In genomic region chr19:48660854-48661731, GRCh38 we compare ENCODE assay signal across 1 cellular context.
TF ChIP-seq lines count a peak whose summit lies in the region.

No MANE protein-coding gene starts in this region.

TF ChIP-seq in WTC11, 78 proteins besides CTCF, POLR2A, EP300 and RAD21 (continued from another document):
- TF ChIP-seq, protein P1, sequence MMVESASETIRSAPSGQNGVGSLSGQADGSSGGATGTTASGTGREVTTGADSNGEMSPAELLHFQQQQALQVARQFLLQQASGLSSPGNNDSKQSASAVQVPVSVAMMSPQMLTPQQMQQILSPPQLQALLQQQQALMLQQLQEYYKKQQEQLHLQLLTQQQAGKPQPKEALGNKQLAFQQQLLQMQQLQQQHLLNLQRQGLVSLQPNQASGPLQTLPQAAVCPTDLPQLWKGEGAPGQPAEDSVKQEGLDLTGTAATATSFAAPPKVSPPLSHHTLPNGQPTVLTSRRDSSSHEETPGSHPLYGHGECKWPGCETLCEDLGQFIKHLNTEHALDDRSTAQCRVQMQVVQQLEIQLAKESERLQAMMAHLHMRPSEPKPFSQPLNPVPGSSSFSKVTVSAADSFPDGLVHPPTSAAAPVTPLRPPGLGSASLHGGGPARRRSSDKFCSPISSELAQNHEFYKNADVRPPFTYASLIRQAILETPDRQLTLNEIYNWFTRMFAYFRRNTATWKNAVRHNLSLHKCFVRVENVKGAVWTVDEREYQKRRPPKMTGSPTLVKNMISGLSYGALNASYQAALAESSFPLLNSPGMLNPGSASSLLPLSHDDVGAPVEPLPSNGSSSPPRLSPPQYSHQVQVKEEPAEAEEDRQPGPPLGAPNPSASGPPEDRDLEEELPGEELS (CRISPR knock-in tag; IDR thresholded peaks at IDR 0.05) = no peak; the same call in 1 of the 2 replicates
- TF ChIP-seq SMAD4 (CRISPR knock-in tag; IDR thresholded peaks at IDR 0.05) (no peak), NFYB (CRISPR knock-in tag; conservative IDR thresholded peaks at IDR 0.05; ENCODE audit: low read depth) (peak; percentile 80), KAT7 (CRISPR knock-in tag; IDR thresholded peaks at IDR 0.05; ENCODE audit: borderline replicate concordance) (no peak), MAX (CRISPR knock-in tag; IDR thresholded peaks at IDR 0.05) (peak; percentile 81), GRHL2 (CRISPR knock-in tag; IDR thresholded peaks at IDR 0.05; ENCODE audit: insufficient replicate concordance, severe bottlenecking) (no peak), USF1 (CRISPR knock-in tag; IDR thresholded peaks at IDR 0.05) (no peak), TCF7 (CRISPR knock-in tag; IDR thresholded peaks at IDR 0.05; ENCODE audit: low read depth) (0 out of 2 replicates have a peak, but pooled peaks have one; percentile 46), JAZF1 (CRISPR knock-in tag; IDR thresholded peaks at IDR 0.05) (no peak), OVOL2 (CRISPR knock-in tag; IDR thresholded peaks at IDR 0.05; ENCODE audit: borderline replicate concordance) (no peak), ESRRA (CRISPR knock-in tag; IDR thresholded peaks at IDR 0.05; ENCODE audit: borderline replicate concordance) (no peak), FOXP1 (CRISPR knock-in tag; IDR thresholded peaks at IDR 0.05; ENCODE audit: borderline replicate concordance) (peak; percentile 68; the same call in 1 of the 2 replicates), ZNF121 (CRISPR knock-in tag; IDR thresholded peaks at IDR 0.05) (no peak), E2F5 (CRISPR knock-in tag; IDR thresholded peaks at IDR 0.05) (no peak), NR2C2 (CRISPR knock-in tag; IDR thresholded peaks at IDR 0.05) (no peak), FOXK1 (CRISPR knock-in tag; IDR thresholded peaks at IDR 0.05) (no peak), ZNF512 (CRISPR knock-in tag; IDR thresholded peaks at IDR 0.05; ENCODE audit: borderline replicate concordance) (no peak), SOX15 (CRISPR knock-in tag; IDR thresholded peaks at IDR 0.05) (no peak), ATF6 (CRISPR knock-in tag; IDR thresholded peaks at IDR 0.05) (no peak)
- TF ChIP-seq, protein P2, sequence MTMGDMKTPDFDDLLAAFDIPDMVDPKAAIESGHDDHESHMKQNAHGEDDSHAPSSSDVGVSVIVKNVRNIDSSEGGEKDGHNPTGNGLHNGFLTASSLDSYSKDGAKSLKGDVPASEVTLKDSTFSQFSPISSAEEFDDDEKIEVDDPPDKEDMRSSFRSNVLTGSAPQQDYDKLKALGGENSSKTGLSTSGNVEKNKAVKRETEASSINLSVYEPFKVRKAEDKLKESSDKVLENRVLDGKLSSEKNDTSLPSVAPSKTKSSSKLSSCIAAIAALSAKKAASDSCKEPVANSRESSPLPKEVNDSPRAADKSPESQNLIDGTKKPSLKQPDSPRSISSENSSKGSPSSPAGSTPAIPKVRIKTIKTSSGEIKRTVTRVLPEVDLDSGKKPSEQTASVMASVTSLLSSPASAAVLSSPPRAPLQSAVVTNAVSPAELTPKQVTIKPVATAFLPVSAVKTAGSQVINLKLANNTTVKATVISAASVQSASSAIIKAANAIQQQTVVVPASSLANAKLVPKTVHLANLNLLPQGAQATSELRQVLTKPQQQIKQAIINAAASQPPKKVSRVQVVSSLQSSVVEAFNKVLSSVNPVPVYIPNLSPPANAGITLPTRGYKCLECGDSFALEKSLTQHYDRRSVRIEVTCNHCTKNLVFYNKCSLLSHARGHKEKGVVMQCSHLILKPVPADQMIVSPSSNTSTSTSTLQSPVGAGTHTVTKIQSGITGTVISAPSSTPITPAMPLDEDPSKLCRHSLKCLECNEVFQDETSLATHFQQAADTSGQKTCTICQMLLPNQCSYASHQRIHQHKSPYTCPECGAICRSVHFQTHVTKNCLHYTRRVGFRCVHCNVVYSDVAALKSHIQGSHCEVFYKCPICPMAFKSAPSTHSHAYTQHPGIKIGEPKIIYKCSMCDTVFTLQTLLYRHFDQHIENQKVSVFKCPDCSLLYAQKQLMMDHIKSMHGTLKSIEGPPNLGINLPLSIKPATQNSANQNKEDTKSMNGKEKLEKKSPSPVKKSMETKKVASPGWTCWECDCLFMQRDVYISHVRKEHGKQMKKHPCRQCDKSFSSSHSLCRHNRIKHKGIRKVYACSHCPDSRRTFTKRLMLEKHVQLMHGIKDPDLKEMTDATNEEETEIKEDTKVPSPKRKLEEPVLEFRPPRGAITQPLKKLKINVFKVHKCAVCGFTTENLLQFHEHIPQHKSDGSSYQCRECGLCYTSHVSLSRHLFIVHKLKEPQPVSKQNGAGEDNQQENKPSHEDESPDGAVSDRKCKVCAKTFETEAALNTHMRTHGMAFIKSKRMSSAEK (CRISPR knock-in tag; IDR thresholded peaks at IDR 0.05; ENCODE audit: borderline replicate concordance) = no peak
- TF ChIP-seq, protein P3, sequence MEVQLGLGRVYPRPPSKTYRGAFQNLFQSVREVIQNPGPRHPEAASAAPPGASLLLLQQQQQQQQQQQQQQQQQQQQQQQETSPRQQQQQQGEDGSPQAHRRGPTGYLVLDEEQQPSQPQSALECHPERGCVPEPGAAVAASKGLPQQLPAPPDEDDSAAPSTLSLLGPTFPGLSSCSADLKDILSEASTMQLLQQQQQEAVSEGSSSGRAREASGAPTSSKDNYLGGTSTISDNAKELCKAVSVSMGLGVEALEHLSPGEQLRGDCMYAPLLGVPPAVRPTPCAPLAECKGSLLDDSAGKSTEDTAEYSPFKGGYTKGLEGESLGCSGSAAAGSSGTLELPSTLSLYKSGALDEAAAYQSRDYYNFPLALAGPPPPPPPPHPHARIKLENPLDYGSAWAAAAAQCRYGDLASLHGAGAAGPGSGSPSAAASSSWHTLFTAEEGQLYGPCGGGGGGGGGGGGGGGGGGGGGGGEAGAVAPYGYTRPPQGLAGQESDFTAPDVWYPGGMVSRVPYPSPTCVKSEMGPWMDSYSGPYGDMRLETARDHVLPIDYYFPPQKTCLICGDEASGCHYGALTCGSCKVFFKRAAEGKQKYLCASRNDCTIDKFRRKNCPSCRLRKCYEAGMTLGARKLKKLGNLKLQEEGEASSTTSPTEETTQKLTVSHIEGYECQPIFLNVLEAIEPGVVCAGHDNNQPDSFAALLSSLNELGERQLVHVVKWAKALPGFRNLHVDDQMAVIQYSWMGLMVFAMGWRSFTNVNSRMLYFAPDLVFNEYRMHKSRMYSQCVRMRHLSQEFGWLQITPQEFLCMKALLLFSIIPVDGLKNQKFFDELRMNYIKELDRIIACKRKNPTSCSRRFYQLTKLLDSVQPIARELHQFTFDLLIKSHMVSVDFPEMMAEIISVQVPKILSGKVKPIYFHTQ (CRISPR knock-in tag; IDR thresholded peaks at IDR 0.05) = no peak
- TF ChIP-seq, protein P4, sequence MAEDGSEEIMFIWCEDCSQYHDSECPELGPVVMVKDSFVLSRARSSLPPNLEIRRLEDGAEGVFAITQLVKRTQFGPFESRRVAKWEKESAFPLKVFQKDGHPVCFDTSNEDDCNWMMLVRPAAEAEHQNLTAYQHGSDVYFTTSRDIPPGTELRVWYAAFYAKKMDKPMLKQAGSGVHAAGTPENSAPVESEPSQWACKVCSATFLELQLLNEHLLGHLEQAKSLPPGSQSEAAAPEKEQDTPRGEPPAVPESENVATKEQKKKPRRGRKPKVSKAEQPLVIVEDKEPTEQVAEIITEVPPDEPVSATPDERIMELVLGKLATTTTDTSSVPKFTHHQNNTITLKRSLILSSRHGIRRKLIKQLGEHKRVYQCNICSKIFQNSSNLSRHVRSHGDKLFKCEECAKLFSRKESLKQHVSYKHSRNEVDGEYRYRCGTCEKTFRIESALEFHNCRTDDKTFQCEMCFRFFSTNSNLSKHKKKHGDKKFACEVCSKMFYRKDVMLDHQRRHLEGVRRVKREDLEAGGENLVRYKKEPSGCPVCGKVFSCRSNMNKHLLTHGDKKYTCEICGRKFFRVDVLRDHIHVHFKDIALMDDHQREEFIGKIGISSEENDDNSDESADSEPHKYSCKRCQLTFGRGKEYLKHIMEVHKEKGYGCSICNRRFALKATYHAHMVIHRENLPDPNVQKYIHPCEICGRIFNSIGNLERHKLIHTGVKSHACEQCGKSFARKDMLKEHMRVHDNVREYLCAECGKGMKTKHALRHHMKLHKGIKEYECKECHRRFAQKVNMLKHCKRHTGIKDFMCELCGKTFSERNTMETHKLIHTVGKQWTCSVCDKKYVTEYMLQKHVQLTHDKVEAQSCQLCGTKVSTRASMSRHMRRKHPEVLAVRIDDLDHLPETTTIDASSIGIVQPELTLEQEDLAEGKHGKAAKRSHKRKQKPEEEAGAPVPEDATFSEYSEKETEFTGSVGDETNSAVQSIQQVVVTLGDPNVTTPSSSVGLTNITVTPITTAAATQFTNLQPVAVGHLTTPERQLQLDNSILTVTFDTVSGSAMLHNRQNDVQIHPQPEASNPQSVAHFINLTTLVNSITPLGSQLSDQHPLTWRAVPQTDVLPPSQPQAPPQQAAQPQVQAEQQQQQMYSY (CRISPR knock-in tag; IDR thresholded peaks at IDR 0.05) = peak; percentile 38; the same call in 1 of the 2 replicates
- TF ChIP-seq, protein P5, sequence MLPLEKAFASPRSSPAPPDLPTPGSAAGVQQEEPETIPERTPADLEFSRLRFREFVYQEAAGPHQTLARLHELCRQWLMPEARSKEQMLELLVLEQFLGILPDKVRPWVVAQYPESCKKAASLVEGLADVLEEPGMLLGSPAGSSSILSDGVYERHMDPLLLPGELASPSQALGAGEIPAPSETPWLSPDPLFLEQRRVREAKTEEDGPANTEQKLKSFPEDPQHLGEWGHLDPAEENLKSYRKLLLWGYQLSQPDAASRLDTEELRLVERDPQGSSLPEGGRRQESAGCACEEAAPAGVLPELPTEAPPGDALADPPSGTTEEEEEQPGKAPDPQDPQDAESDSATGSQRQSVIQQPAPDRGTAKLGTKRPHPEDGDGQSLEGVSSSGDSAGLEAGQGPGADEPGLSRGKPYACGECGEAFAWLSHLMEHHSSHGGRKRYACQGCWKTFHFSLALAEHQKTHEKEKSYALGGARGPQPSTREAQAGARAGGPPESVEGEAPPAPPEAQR (CRISPR knock-in tag; IDR thresholded peaks at IDR 0.05) = no peak
- TF ChIP-seq, protein P6, sequence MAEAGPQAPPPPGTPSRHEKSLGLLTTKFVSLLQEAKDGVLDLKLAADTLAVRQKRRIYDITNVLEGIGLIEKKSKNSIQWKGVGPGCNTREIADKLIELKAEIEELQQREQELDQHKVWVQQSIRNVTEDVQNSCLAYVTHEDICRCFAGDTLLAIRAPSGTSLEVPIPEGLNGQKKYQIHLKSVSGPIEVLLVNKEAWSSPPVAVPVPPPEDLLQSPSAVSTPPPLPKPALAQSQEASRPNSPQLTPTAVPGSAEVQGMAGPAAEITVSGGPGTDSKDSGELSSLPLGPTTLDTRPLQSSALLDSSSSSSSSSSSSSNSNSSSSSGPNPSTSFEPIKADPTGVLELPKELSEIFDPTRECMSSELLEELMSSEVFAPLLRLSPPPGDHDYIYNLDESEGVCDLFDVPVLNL (CRISPR knock-in tag; IDR thresholded peaks at IDR 0.05; ENCODE audit: borderline replicate concordance, low read depth) = no peak
- TF ChIP-seq, protein P7, sequence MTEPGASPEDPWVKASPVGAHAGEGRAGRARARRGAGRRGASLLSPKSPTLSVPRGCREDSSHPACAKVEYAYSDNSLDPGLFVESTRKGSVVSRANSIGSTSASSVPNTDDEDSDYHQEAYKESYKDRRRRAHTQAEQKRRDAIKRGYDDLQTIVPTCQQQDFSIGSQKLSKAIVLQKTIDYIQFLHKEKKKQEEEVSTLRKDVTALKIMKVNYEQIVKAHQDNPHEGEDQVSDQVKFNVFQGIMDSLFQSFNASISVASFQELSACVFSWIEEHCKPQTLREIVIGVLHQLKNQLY (CRISPR knock-in tag; IDR thresholded peaks at IDR 0.05) = no peak
TF ChIP-seq in WTC11: peak in this region for 5.
